In the genomic region with DNA sequence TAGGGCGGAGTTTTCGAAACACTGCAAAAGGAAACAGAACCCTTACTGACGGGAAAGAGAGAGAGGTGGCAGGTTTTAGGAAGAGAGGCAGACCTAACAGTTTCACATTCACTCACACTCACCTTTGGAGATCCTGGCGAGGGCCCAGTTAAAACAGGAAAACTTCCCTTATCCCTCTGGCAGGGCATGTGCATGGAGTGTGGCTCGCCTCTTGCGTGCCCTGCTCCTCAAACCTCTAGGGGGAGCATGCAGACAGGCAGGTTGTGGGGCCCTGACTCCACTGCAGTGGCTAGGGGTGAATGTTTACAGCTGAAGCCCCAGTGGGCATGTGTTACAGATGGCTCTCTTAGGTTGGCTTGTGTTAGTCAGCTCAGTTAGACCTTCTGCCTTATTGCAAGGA, we compare ENCODE assay signal across 14 cellular contexts.
"Had no signal": no experiment of that assay in that cellular context is flagged by ENCODE, and none has a peak within 500 bp of the region (broad histone marks: within the 10 kb centered on the region; RNA-seq: fewer than 3 reads in every experiment).

No MANE protein-coding gene starts in this region.

- DNase-seq: activated B cell treated with CpG ODN at 0.5 μM for 24 hours; activated CD4-positive, alpha-beta memory T cell treated with anti-CD3 and anti-CD28 coated beads, Interleukin-2, amount 10 ng/mL, durations not matched to agents 7 days and 5 days; activated CD4-positive, alpha-beta T cell treated with anti-CD3 and anti-CD28 coated beads for 48 hours; activated naive CD4-positive, alpha-beta T cell treated with anti-CD3 and anti-CD28 coated beads for 36 hours; activated T-cell treated with anti-CD3 and anti-CD28 coated beads, Interleukin-2, amount 50 U/mL, for 24 hours; body of pancreas; dermis blood vessel endothelial cell; effector memory CD4-positive, alpha-beta T cell; left colon; midbrain; nucleus accumbens; stimulated activated CD4-positive, alpha-beta T cell treated with anti-CD3 and anti-CD28 coated beads, Interleukin-4, amount 100 ng/mL, for 24 hours; stomach; trophoblast cell had no signal
